Comparison of ENCODE assay signal across 14 cellular contexts in the genomic region with DNA sequence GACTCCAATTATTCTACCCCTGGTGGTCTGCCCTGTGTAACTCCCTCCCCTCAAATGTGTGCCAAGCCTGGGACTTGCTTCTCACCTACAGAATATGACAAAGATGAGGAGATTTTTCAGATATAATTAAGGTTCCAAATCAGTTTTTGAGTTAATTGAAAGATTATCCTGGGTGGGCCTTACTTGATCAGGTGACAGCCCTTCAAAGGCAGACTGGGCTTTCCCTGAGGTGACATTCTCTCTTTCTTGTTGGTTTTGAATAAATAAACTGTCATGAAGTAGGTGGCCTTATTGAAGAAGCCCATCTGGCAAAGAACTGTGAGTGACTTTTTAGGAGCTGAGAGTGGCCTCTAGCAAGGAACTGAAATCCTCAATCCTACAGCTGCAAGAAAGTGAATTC.
DNase-seq lines count a peak whose midpoint lies in the region; ATAC-seq and TF ChIP-seq lines count a peak whose summit lies in the region.
"Had no signal": no experiment of that assay in that cellular context is flagged by ENCODE, and none has a peak within 500 bp of the region (broad histone marks: within the 10 kb centered on the region; RNA-seq: fewer than 3 reads in every experiment).

No MANE protein-coding gene starts in this region.

- H3K4me2 ChIP-seq in mesendoderm (ENCODE audit: low read length): no peak overlapping the region
- H3K4me2 ChIP-seq: smooth muscle cell had no signal

- H3K9ac ChIP-seq in mesendoderm (ENCODE audit: low read length): no peak overlapping the region

- H3K56ac ChIP-seq in mesendoderm (ENCODE audit: low read length): no peak overlapping the region

- no peak for TF ChIP-seq POLR2A in sigmoid colon (IDR thresholded peaks at IDR 0.05)

- ATAC-seq in GM19372 (IDR thresholded peaks at IDR 0.05; ENCODE audit: low read depth, unreplicated experiment): peak; percentile 35
- ATAC-seq in HG03045 (IDR thresholded peaks at IDR 0.05; ENCODE audit: unreplicated experiment): peak; percentile 29
- ATAC-seq in activated T-helper 17 cell treated with anti-CD3 and anti-CD28 coated beads, Interleukin-2, amount 50 U/mL, for 72 hours (replicated peaks): no peak

- TF ChIP-seq EP300 in sigmoid colon (IDR thresholded peaks at IDR 0.05): no peak

- no peak overlapping the region for H2BK15ac ChIP-seq in mesendoderm (replicated peaks; ENCODE audit: low read depth)

- intact Hi-C loops in sigmoid colon (cut with DNase I): no loop called here

- H4K5ac ChIP-seq in mesendoderm (ENCODE audit: low read length): no peak overlapping the region

- peak overlapping the region; percentile 37; the same call in 1 of the 2 replicates for H3K4me3 ChIP-seq in GM08714 (ENCODE audit: low read length)
- H3K4me3 ChIP-seq in mesendoderm (ENCODE audit: low read length): no peak overlapping the region
- H3K4me3 ChIP-seq in sigmoid colon: no peak overlapping the region
- H3K4me3 ChIP-seq: lung, smooth muscle cell, tibial nerve had no signal

- H3K27ac ChIP-seq in mesendoderm (ENCODE audit: low read depth, low read length) (no peak overlapping the region), sigmoid colon (no peak overlapping the region)
- H3K27ac ChIP-seq: tibial nerve had no signal

- H3K4me3 Mint-ChIP-seq in activated T-helper 17 cell treated with anti-CD3 and anti-CD28 coated beads, Interleukin-2, amount 50 U/mL, for 72 hours: peak overlapping the region; percentile 75
- no peak overlapping the region for H3K4me3 Mint-ChIP-seq in nephron progenitor cell
- H3K4me3 Mint-ChIP-seq: CD14-positive monocyte had no signal

- no peak overlapping the region for H3K18ac ChIP-seq in mesendoderm (ENCODE audit: low read length)

- H4K8ac ChIP-seq in mesendoderm (ENCODE audit: low read depth, low read length): no peak overlapping the region

- no peaks in the 10 kb centered on the region for H3K27me3 ChIP-seq in mesendoderm (ENCODE audit: insufficient read depth, low read length, poor library complexity)
- H3K27me3 ChIP-seq in sigmoid colon: no peaks in the 10 kb centered on the region
- H3K27me3 ChIP-seq: tibial nerve had no signal

- H3K79me2 ChIP-seq in mesendoderm (ENCODE audit: control insufficient read depth, insufficient read depth, low read length): no peaks in the 10 kb centered on the region

- peak overlapping the region; percentile 14 for H3K27ac Mint-ChIP-seq in activated T-helper 17 cell treated with anti-CD3 and anti-CD28 coated beads, Interleukin-2, amount 50 U/mL, for 72 hours
- H3K27ac Mint-ChIP-seq in nephron progenitor cell: no peak overlapping the region
- H3K27ac Mint-ChIP-seq: CD14-positive monocyte had no signal

- no peaks in the 10 kb centered on the region for H3K79me1 ChIP-seq in mesendoderm (ENCODE audit: low read length)

- H2BK5ac ChIP-seq in mesendoderm (ENCODE audit: low read length): no peak overlapping the region

- no peak overlapping the region for H3K4ac ChIP-seq in mesendoderm (ENCODE audit: low read depth, low read length)

- no peaks in the 10 kb centered on the region for H3K9me3 Mint-ChIP-seq in activated T-helper 17 cell treated with anti-CD3 and anti-CD28 coated beads, Interleukin-2, amount 50 U/mL, for 72 hours
- H3K9me3 Mint-ChIP-seq in nephron progenitor cell: no peaks in the 10 kb centered on the region

- H3K4me1 ChIP-seq in mesendoderm (ENCODE audit: control insufficient read depth, low read depth, low read length): no peaks in the 10 kb centered on the region
- no peaks in the 10 kb centered on the region for H3K4me1 ChIP-seq in sigmoid colon
- H3K4me1 ChIP-seq: tibial nerve had no signal

- no peaks in the 10 kb centered on the region for H3K36me3 ChIP-seq in mesendoderm (ENCODE audit: control insufficient read depth, insufficient read depth, low read length)
- no peaks in the 10 kb centered on the region for H3K36me3 ChIP-seq in sigmoid colon
- H3K36me3 ChIP-seq: tibial nerve had no signal

- H3K36me3 Mint-ChIP-seq in activated T-helper 17 cell treated with anti-CD3 and anti-CD28 coated beads, Interleukin-2, amount 50 U/mL, for 72 hours (ENCODE audit: low read depth): no peaks in the 10 kb centered on the region
- H3K36me3 Mint-ChIP-seq in nephron progenitor cell (ENCODE audit: low read depth): no peaks in the 10 kb centered on the region
- H3K36me3 Mint-ChIP-seq: CD14-positive monocyte had no signal

- H3K27me3 Mint-ChIP-seq in activated T-helper 17 cell treated with anti-CD3 and anti-CD28 coated beads, Interleukin-2, amount 50 U/mL, for 72 hours: peaks cover 3% of the 10 kb centered on the region
- peaks cover 13% of the 10 kb centered on the region for H3K27me3 Mint-ChIP-seq in nephron progenitor cell (ENCODE audit: low read depth, poor library complexity)

- TF ChIP-seq CTCF in nephron progenitor cell (IDR thresholded peaks at IDR 0.05): no peak
- no peak for TF ChIP-seq CTCF in sigmoid colon (IDR thresholded peaks at IDR 0.05)

- H2BK120ac ChIP-seq in mesendoderm (ENCODE audit: low read depth, low read length): no peak overlapping the region

- DNase-seq in mesendoderm: no peak
- DNase-seq in DMS53 treated with DMSO at 0.1 percent for 48 hours (lab: John Stamatoyannopoulos, UW; ENCODE audit: unreplicated experiment): no peak
- DNase-seq in nephron progenitor cell: no peak
- no peak for DNase-seq in sigmoid colon
- DNase-seq: aorta, GDM1 had no signal

- H3K23ac ChIP-seq in mesendoderm (ENCODE audit: low read length): no peak overlapping the region

- H3K4me1 Mint-ChIP-seq in activated T-helper 17 cell treated with anti-CD3 and anti-CD28 coated beads, Interleukin-2, amount 50 U/mL, for 72 hours: peaks cover 9% of the 10 kb centered on the region
- H3K4me1 Mint-ChIP-seq in nephron progenitor cell: no peaks in the 10 kb centered on the region
- H3K4me1 Mint-ChIP-seq: CD14-positive monocyte had no signal

- H3K9me3 ChIP-seq in sigmoid colon: no peaks in the 10 kb centered on the region
- H3K9me3 ChIP-seq: tibial nerve had no signal

- no peak overlapping the region for H2AK5ac ChIP-seq in mesendoderm (ENCODE audit: low read length)
